Comparison of ENCODE assay signal across 8 cellular contexts in genomic region chr5:75681125-75681830, GRCh38. TPM values are rescaled to one million over a fixed set of nuclear protein-coding genes. Genes with fewer than 3 reads are reported as not detected.
A peak's percentile ranks its signal among the peaks of the same experiment; 100 is the strongest.
DNase-seq lines count a peak whose midpoint lies in the region; ATAC-seq and TF ChIP-seq lines count a peak whose summit lies in the region.

No MANE protein-coding gene starts in this region.

- H3K9me3 ChIP-seq in gastrocnemius medialis, result no peaks in the 10 kb centered on the region

- peak in 4 of 5 experiments; percentile 40 to 77 (median 60) for TF ChIP-seq CTCF in gastrocnemius medialis (IDR thresholded peaks at IDR 0.05 in 4 of 5, conservative IDR thresholded peaks at IDR 0.05 in 1 of 5)

- H3K4me1 ChIP-seq in gastrocnemius medialis, result peaks cover 0 to 3% of the 10 kb centered on the region in 2 donors

- no peak overlapping the region for H3K4me3 ChIP-seq in Jurkat, Clone E6-1 (ENCODE audit: low read length)
- H3K4me3 ChIP-seq in gastrocnemius medialis, result no peak overlapping the region

- peaks cover 0 to 11% of the 10 kb centered on the region in 2 donors for H3K36me3 ChIP-seq in gastrocnemius medialis

- intact Hi-C loops in gastrocnemius medialis (cut with DNase I; ENCODE audit: low total_unique reads), result loop anchor here (2.0 to 10.0 kb wide), 3 partner anchors 346 to 1009 kb away; partner anchors contain the start of genes ANKRD31 and HMGCR

- in situ Hi-C loops in gastrocnemius medialis (cut with MboI; ENCODE audit: low sequenced_read_pairs in 4 of 4), result loop anchor here (10.0 to 25.0 kb wide), 3 partner anchors 344 to 446 kb away; partner anchors contain the start of genes ANKRD31 (in 3 of the 4) and HMGCR (in 2 of the 4)

- DNase-seq in DMS 273 treated with DMSO at 0.1 percent for 48 hours (lab: John Stamatoyannopoulos, UW) (peak; percentile 8), SKM-1 (lab: John Stamatoyannopoulos, UW; ENCODE audit: unreplicated experiment) (peak; percentile 6), fibroblast of the conjunctiva (ENCODE audit: low read depth) (peak; percentile 32), gastrocnemius medialis (no peak), substantia nigra (lab: John Stamatoyannopoulos, UW) (no peak)
- peak; percentile 39 for DNase-seq in Jurkat, Clone E6-1 (ENCODE audit: low read depth, low spot score)

- no peaks in the 10 kb centered on the region for H3K27me3 ChIP-seq in gastrocnemius medialis

- TF ChIP-seq POLR2A in gastrocnemius medialis (IDR thresholded peaks at IDR 0.05), result no peak

- ATAC-seq in gastrocnemius medialis (no peak), HG03025 (IDR thresholded peaks at IDR 0.05; ENCODE audit: low FRiP score, unreplicated experiment) (no peak), GM19351 (IDR thresholded peaks at IDR 0.05; ENCODE audit: unreplicated experiment) (no peak)

- no peak overlapping the region for H3K27ac ChIP-seq in gastrocnemius medialis
- H3K27ac ChIP-seq in substantia nigra (ENCODE audit: low read depth, low read length, poor library complexity, severe bottlenecking), result no peak overlapping the region

RNA-seq across cellular contexts. Expression of gene POC5, which starts 36.0 kb away (rescaled TPM):
- polyA plus RNA-seq in Jurkat, Clone E6-1 (2012; ENCODE audit: insufficient read depth, insufficient read length), result 27.3 TPM
- total RNA-seq in gastrocnemius medialis, result 1 to 10 TPM; 4.1 to 7.3 (median 5.4) TPM

Comparison
In these comparisons a context has a peak if more than half of its experiments do, and no peak if none do; other contexts are left out.
1. DNase-seq: peak in DMS 273 treated with DMSO at 0.1 percent for 48 hours (single experiment), Jurkat, Clone E6-1 (single experiment), SKM-1 (single experiment) and fibroblast of the conjunctiva (single experiment); none in gastrocnemius medialis (0 of 2) and substantia nigra (0 of 49).